In genomic region chr13:99028890-99029289, GRCh38 we compare ENCODE assay signal across 8 cellular contexts. TPM values are rescaled to one million over a fixed set of nuclear protein-coding genes. Genes with fewer than 3 reads are reported as not detected.
A peak's percentile ranks its signal among the peaks of the same experiment; 100 is the strongest.
DNase-seq lines count a peak whose midpoint lies in the region; ATAC-seq, FAIRE-seq and TF ChIP-seq lines count a peak whose summit lies in the region.

No MANE protein-coding gene starts in this region.

- no peak overlapping the region for H3K4me3 Mint-ChIP-seq in CD8-positive, alpha-beta T cell
- H3K4me3 Mint-ChIP-seq in activated CD8-positive, alpha-beta T cell treated with anti-CD3 and anti-CD28 coated beads for 36 hours, result no peak overlapping the region

- CTCF ChIA-PET in CD8-positive, alpha-beta T cell (lab: Charles Lee), result interaction anchor here (0.6 to 1.9 kb wide), 11 partner anchors 11 to 148 kb away, joined by 3 to 12 read pairs (median 5); no protein-coding TSS in a partner anchor
- CTCF ChIA-PET in activated CD8-positive, alpha-beta T cell treated with anti-CD3 and anti-CD28 coated beads for 36 hours (lab: Charles Lee), result interaction anchor here (0.7 to 2.8 kb wide), 32 partner anchors 9 to 278 kb away, joined by 3 to 16 read pairs (median 4); partner anchors contain the start of gene GPR183
- CTCF ChIA-PET in HepG2 (lab: Yijun Ruan, JAX; ENCODE audit: low intra/inter-chr PET ratio, low total read pairs), result no interaction called here

- H3K36me3 ChIP-seq in CD8-positive, alpha-beta T cell (ENCODE audit: insufficient read depth, low read length), result no peaks in the 10 kb centered on the region
- no peaks in the 10 kb centered on the region for H3K36me3 ChIP-seq in HepG2 (replicated peaks in 1 of 2; ENCODE audit: control insufficient read depth in 1 of 2, insufficient read depth in 2 of 2, low read length in 2 of 2)

- H3K27me3 ChIP-seq in CD8-positive, alpha-beta T cell (ENCODE audit: insufficient read depth, low read length), result no peaks in the 10 kb centered on the region
- H3K27me3 ChIP-seq in HepG2 (ENCODE audit: control insufficient read depth in 1 of 2, insufficient read depth in 2 of 2, low read length in 2 of 2), result no peaks in the 10 kb centered on the region; a peak in 1 of 5 replicates

- in situ Hi-C loops in HepG2 (cut with HindIII; ENCODE audit: extremely low pct_ligation_motif_present, low pct_unique_long_range_greater_than_20kb), result no loop called here

- ATAC-seq in CD8-positive, alpha-beta T cell, result peak; percentile 83
- peak; percentile 38 for ATAC-seq in activated CD8-positive, alpha-beta T cell treated with anti-CD3 and anti-CD28 coated beads for 36 hours
- ATAC-seq in HepG2, result peak; percentile 55; the same call in 2 of the 3 replicates
- no peak for ATAC-seq in GM18520 (IDR thresholded peaks at IDR 0.05; ENCODE audit: unreplicated experiment)
- no peak for ATAC-seq in GM19395 (IDR thresholded peaks at IDR 0.05; ENCODE audit: unreplicated experiment)
- ATAC-seq in HG03521 (IDR thresholded peaks at IDR 0.05; ENCODE audit: unreplicated experiment), result no peak

- TF ChIP-seq POLR2A in HepG2 (IDR thresholded peaks at IDR 0.05; ENCODE audit: insufficient read depth in 1 of 2, low read depth in 2 of 2, low read length in 2 of 2), result no peak

- peaks cover 70% of the 10 kb centered on the region for H3K4me1 Mint-ChIP-seq in CD8-positive, alpha-beta T cell (ENCODE audit: low read depth)
- peaks cover 80% of the 10 kb centered on the region for H3K4me1 Mint-ChIP-seq in activated CD8-positive, alpha-beta T cell treated with anti-CD3 and anti-CD28 coated beads for 36 hours (ENCODE audit: low read depth)

- H3K27ac ChIP-seq in CD8-positive, alpha-beta T cell (ENCODE audit: low read depth, low read length), result no peak overlapping the region
- H3K27ac ChIP-seq in HepG2 (ENCODE audit: extremely low read length, insufficient read depth, low read length), result no peak overlapping the region

- POLR2A ChIA-PET in CD8-positive, alpha-beta T cell (lab: Charles Lee), result interaction anchor here (0.6 to 1.4 kb wide), 6 partner anchors 14 to 185 kb away, joined by 3 to 5 read pairs (median 3); no protein-coding TSS in a partner anchor
- POLR2A ChIA-PET in activated CD8-positive, alpha-beta T cell treated with anti-CD3 and anti-CD28 coated beads for 36 hours (lab: Charles Lee), result interaction anchor here (0.8 to 1.4 kb wide), 3 partner anchors 37 to 88 kb away, joined by 3 read pairs; no protein-coding TSS in a partner anchor
- POLR2A ChIA-PET in HepG2 (lab: Yijun Ruan, JAX), result no interaction called here

- peaks cover 6% of the 10 kb centered on the region for H3K4me1 ChIP-seq in CD8-positive, alpha-beta T cell (ENCODE audit: insufficient read depth, low read length)
- H3K4me1 ChIP-seq in HepG2 (ENCODE audit: insufficient read depth, low read length), result no peaks in the 10 kb centered on the region

- TF ChIP-seq RAD21 in HepG2 (CRISPR knock-in tag; IDR thresholded peaks at IDR 0.05), result no peak

- H3K4me3 ChIP-seq in CD8-positive, alpha-beta T cell (ENCODE audit: low read depth, low read length), result no peak overlapping the region
- H3K4me3 ChIP-seq in HepG2 (replicated peaks in 1 of 3; ENCODE audit: insufficient read depth in 1 of 3, low read depth in 2 of 3, low read length in 3 of 3), result no peak overlapping the region

- intact Hi-C loops in CD8-positive, alpha-beta T cell (cut with DNase I, micrococcal nuclease), result loop anchor here (5.0 kb wide), 3 partner anchors 42 to 148 kb away; no protein-coding TSS in a partner anchor
- intact Hi-C loops in activated CD8-positive, alpha-beta T cell treated with anti-CD3 and anti-CD28 coated beads for 36 hours (cut with micrococcal nuclease), result loop anchor here (5.0 kb wide), 1 partner anchor 42 kb away; no protein-coding TSS in a partner anchor
- intact Hi-C loops in HepG2 (cut with micrococcal nuclease; ENCODE audit: unreplicated experiment), result no loop called here

- H3K36me3 Mint-ChIP-seq in CD8-positive, alpha-beta T cell, result peaks cover 4% of the 10 kb centered on the region
- H3K36me3 Mint-ChIP-seq in activated CD8-positive, alpha-beta T cell treated with anti-CD3 and anti-CD28 coated beads for 36 hours (ENCODE audit: low read depth), result peaks cover 9% of the 10 kb centered on the region

- H3K9me3 Mint-ChIP-seq in CD8-positive, alpha-beta T cell, result no peaks in the 10 kb centered on the region
- H3K9me3 Mint-ChIP-seq in activated CD8-positive, alpha-beta T cell treated with anti-CD3 and anti-CD28 coated beads for 36 hours, result peaks cover 8% of the 10 kb centered on the region

- H3K9me3 ChIP-seq in CD8-positive, alpha-beta T cell (ENCODE audit: low read length), result no peaks in the 10 kb centered on the region
- H3K9me3 ChIP-seq in HepG2 (ENCODE audit: low read length), result no peaks in the 10 kb centered on the region

- no peaks in the 10 kb centered on the region for H3K27me3 Mint-ChIP-seq in CD8-positive, alpha-beta T cell (ENCODE audit: low read depth)
- H3K27me3 Mint-ChIP-seq in activated CD8-positive, alpha-beta T cell treated with anti-CD3 and anti-CD28 coated beads for 36 hours, result no peaks in the 10 kb centered on the region

- no peaks in the 10 kb centered on the region for H3K79me2 ChIP-seq in HepG2 (ENCODE audit: insufficient read depth, low read length)

- no TSS peak for BruUV-seq in HepG2 (replicated peaks; lab: Mats Ljungman, UMichigan)

- TF ChIP-seq CTCF in CD8-positive, alpha-beta T cell (IDR thresholded peaks at IDR 0.05), result peak; percentile 62
- TF ChIP-seq CTCF in activated CD8-positive, alpha-beta T cell treated with anti-CD3 and anti-CD28 coated beads for 36 hours (IDR thresholded peaks at IDR 0.05), result peak; percentile 56
- TF ChIP-seq CTCF in HepG2 (CRISPR knock-in tag; IDR thresholded peaks at IDR 0.05), result peak; percentile 44

- no peaks in the 10 kb centered on the region for H4K20me1 ChIP-seq in HepG2 (ENCODE audit: insufficient read depth, low read length)

- H3K9ac ChIP-seq in HepG2 (ENCODE audit: insufficient read depth, low read depth, low read length), result no peak overlapping the region

- TF ChIP-seq EP300 in HepG2 (IDR thresholded peaks at IDR 0.05; ENCODE audit: low read depth in 2 of 2, low read length in 2 of 2), result no peak
- no peak for TF ChIP-seq EP300 in HepG2 (CRISPR knock-in tag; IDR thresholded peaks at IDR 0.05; ENCODE audit: borderline replicate concordance)

- H3K4me2 ChIP-seq in HepG2 (ENCODE audit: low read depth, low read length), result no peak overlapping the region

- peak in 4 of 7 experiments; percentile 19 to 56 (median 42) for DNase-seq in CD8-positive, alpha-beta T cell
- DNase-seq in HT1080 (ENCODE audit: low read depth), result peak; percentile 46
- DNase-seq in activated CD8-positive, alpha-beta T cell treated with anti-CD3 and anti-CD28 coated beads for 36 hours, result peak; percentile 73
- DNase-seq in HepG2 (ENCODE audit: low spot score), result no peak
- DNase-seq in NCI-H1105 (lab: John Stamatoyannopoulos, UW), result no peak

- H2AFZ ChIP-seq in HepG2 (ENCODE audit: low read length), result no peak overlapping the region

- H3K27ac Mint-ChIP-seq in CD8-positive, alpha-beta T cell, result peak overlapping the region; percentile 43
- H3K27ac Mint-ChIP-seq in activated CD8-positive, alpha-beta T cell treated with anti-CD3 and anti-CD28 coated beads for 36 hours, result peak overlapping the region; percentile 11

- no peak for FAIRE-seq in HepG2 (lab: Jason Lieb, UNC)

TF ChIP-seq in HepG2, 621 proteins besides CTCF, POLR2A, EP300 and RAD21 (continues in another document):
- no peak for TF ChIP-seq TRIM22 (IDR thresholded peaks at IDR 0.05)
- peak; percentile 14; the same call in 1 of the 2 replicates for TF ChIP-seq STAG1 (CRISPR knock-in tag; IDR thresholded peaks at IDR 0.05)
- TF ChIP-seq TOE1 (CRISPR knock-in tag; IDR thresholded peaks at IDR 0.05), result no peak
- TF ChIP-seq CEBPG (CRISPR knock-in tag; IDR thresholded peaks at IDR 0.05), result no peak
- no peak for TF ChIP-seq ZNF792 (CRISPR knock-in tag; IDR thresholded peaks at IDR 0.05)

RNA-seq across cellular contexts. Expression of gene DOCK9, which starts 51.0 kb away (rescaled TPM):
- total RNA-seq in CD8-positive, alpha-beta T cell, result 10 to 100 TPM; 66.3 to 75.5 TPM
- total RNA-seq in HT1080 (2014; rRNA removed; shearing (Covaris generic)), result 58.1 and 77.7 TPM in 2 replicates
- 57.0 and 70.3 TPM in 2 replicates for polyA plus RNA-seq in HT1080 (2015; cell fraction: cytosol; rRNA removed)
- polyA plus RNA-seq in HT1080 (2015; cell fraction: nucleus; rRNA removed), result 153 and 159 TPM in 2 replicates
- 10 to 100 TPM; 33.4 to 36.9 TPM for total RNA-seq in activated CD8-positive, alpha-beta T cell treated with anti-CD3 and anti-CD28 coated beads for 36 hours
- total RNA-seq in HepG2 (2016; rRNA removed; fragmentation: Illumina TruSeq; extraction: Trizol), result 0.97 and 2.0 TPM in 2 replicates
- 0.10 and 0.62 TPM in 2 replicates for total RNA-seq in HepG2 (2016; cell fraction: cytosol; rRNA removed; fragmentation: Illumina TruSeq; extraction: Trizol; ENCODE audit: low read depth)
- total RNA-seq in HepG2 (2016; cell fraction: insoluble cytoplasmic fraction; rRNA removed; fragmentation: Illumina TruSeq; extraction: Trizol), result 1.1 and 1.3 TPM in 2 replicates
- total RNA-seq in HepG2 (2016; cell fraction: membrane; rRNA removed; fragmentation: Illumina TruSeq; extraction: Trizol), result 0.31 and 0.65 TPM in 2 replicates
- total RNA-seq in HepG2 (2016; cell fraction: nucleus; rRNA removed; fragmentation: Illumina TruSeq; extraction: Trizol), result 1.1 and 1.3 TPM in 2 replicates
- polyA plus RNA-seq in HepG2 (2011; rRNA removed), result 0.44 and 1.8 TPM in 2 replicates
- 0.90 and 0.91 TPM in 2 replicates for polyA plus RNA-seq in HepG2 (2011; cell fraction: cytosol; rRNA removed)
- polyA plus RNA-seq in HepG2 (2011; cell fraction: nucleus; rRNA removed), result 1.1 and 1.4 TPM in 2 replicates
- polyA plus RNA-seq in HepG2 (2012), result 1.4 and 2.1 TPM in 2 replicates
- polyA plus RNA-seq in HepG2 (2016; cell fraction: cytosol; fragmentation: Illumina TruSeq; extraction: Trizol; ENCODE audit: low read depth), result 0.03 and 0.12 TPM in 2 replicates
- 0.71 and 1.6 TPM in 2 replicates for polyA plus RNA-seq in HepG2 (2016; cell fraction: insoluble cytoplasmic fraction; fragmentation: Illumina TruSeq; extraction: Trizol; ENCODE audit: low read depth)
- 0.06 and 0.08 TPM in 2 replicates for polyA plus RNA-seq in HepG2 (2016; cell fraction: membrane; fragmentation: Illumina TruSeq; extraction: Trizol; ENCODE audit: low read depth)
- polyA plus RNA-seq in HepG2 (2016; cell fraction: nucleus; fragmentation: Illumina TruSeq; extraction: Trizol; ENCODE audit: insufficient read depth, low read depth), result 1.8 and 4.8 TPM in 2 replicates
- polyA minus RNA-seq in HepG2 (2011; rRNA and poly(A)+ RNA removed; ENCODE audit: low replicate concordance), result 2.7 and 35.6 TPM in 2 replicates
- polyA minus RNA-seq in HepG2 (2011; cell fraction: cytosol; rRNA and poly(A)+ RNA removed), result 1.1 and 1.3 TPM in 2 replicates
- 2.4 and 5.8 TPM in 2 replicates for polyA minus RNA-seq in HepG2 (2011; cell fraction: nucleus; rRNA and poly(A)+ RNA removed)

Comparison
In these comparisons a context has a peak if more than half of its experiments do, and no peak if none do; other contexts are left out.
1. ATAC-seq: peak in CD8-positive, alpha-beta T cell (single experiment), activated CD8-positive, alpha-beta T cell treated with anti-CD3 and anti-CD28 coated beads for 36 hours (single experiment) and HepG2 (single experiment); none in GM18520 (single experiment), GM19395 (single experiment) and HG03521 (single experiment).
2. DNase-seq: peak in CD8-positive, alpha-beta T cell (4 of 7), HT1080 (single experiment) and activated CD8-positive, alpha-beta T cell treated with anti-CD3 and anti-CD28 coated beads for 36 hours (single experiment); none in HepG2 (single experiment) and NCI-H1105 (single experiment).
3. RNA of gene DOCK9, which starts 51.0 kb away (total RNA-seq): 58.1 to 77.7 TPM in HT1080, 66.3 to 75.5 TPM in CD8-positive, alpha-beta T cell and 33.4 to 36.9 TPM in activated CD8-positive, alpha-beta T cell treated with anti-CD3 and anti-CD28 coated beads for 36 hours; 0.10 to 2.0 TPM in HepG2; every median in the first group is over 10 times any median in the second.
4. Peak in every context shown above with its lines, with median percentiles within 50 percentile points of each other: CTCF ChIP-seq.